1 cellular context compared by ENCODE assay signal in genomic region chr18:3297025-3297984, GRCh38.
TF ChIP-seq lines count a peak whose summit lies in the region.

No MANE protein-coding gene starts in this region.

TF ChIP-seq in K562, 482 proteins besides CTCF, POLR2A, EP300 and RAD21 (continued from another document and continues in another):
- TF ChIP-seq MGA (IDR thresholded peaks at IDR 0.05): no peak
- TF ChIP-seq, protein P1, sequence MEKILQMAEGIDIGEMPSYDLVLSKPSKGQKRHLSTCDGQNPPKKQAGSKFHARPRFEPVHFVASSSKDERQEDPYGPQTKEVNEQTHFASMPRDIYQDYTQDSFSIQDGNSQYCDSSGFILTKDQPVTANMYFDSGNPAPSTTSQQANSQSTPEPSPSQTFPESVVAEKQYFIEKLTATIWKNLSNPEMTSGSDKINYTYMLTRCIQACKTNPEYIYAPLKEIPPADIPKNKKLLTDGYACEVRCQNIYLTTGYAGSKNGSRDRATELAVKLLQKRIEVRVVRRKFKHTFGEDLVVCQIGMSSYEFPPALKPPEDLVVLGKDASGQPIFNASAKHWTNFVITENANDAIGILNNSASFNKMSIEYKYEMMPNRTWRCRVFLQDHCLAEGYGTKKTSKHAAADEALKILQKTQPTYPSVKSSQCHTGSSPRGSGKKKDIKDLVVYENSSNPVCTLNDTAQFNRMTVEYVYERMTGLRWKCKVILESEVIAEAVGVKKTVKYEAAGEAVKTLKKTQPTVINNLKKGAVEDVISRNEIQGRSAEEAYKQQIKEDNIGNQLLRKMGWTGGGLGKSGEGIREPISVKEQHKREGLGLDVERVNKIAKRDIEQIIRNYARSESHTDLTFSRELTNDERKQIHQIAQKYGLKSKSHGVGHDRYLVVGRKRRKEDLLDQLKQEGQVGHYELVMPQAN (IDR thresholded peaks at IDR 0.05; ENCODE audit: borderline replicate concordance): peak; percentile 47; the same call in 1 of the 2 replicates
- TF ChIP-seq ZKSCAN1 (IDR thresholded peaks at IDR 0.05; ENCODE audit: low read depth, low read length): peak; percentile 50; the same call in 1 of the 2 replicates
- TF ChIP-seq ZNF764 (CRISPR knock-in tag; IDR thresholded peaks at IDR 0.05; ENCODE audit: low read depth): 0 out of 2 replicates have a peak, but pooled peaks have one; percentile 3
- peak in 1 of 2 experiments; percentile 76; a peak in 1 of 4 replicates for TF ChIP-seq BCLAF1 (IDR thresholded peaks at IDR 0.05; ENCODE audit: borderline replicate concordance in 1 of 2, control insufficient read depth in 1 of 2, low read depth in 2 of 2, low read length in 1 of 2)
- peak; percentile 54; the same call in 1 of the 2 replicates for TF ChIP-seq ZNF431 (CRISPR knock-in tag; IDR thresholded peaks at IDR 0.05)
- no peak for TF ChIP-seq U2AF1 (optimal IDR thresholded peaks at IDR 0.05; ENCODE audit: low read depth, low read length)
- TF ChIP-seq NR2C1 (IDR thresholded peaks at IDR 0.05): no peak; the same call in 1 of the 2 replicates
- peak; percentile 52; the same call in 1 of the 2 replicates for TF ChIP-seq NR2C1 (tag; IDR thresholded peaks at IDR 0.05)
- no peak for TF ChIP-seq ZKSCAN3 (CRISPR knock-in tag; IDR thresholded peaks at IDR 0.05)
- no peak for TF ChIP-seq ZNF696 (CRISPR knock-in tag; conservative IDR thresholded peaks at IDR 0.05)
- TF ChIP-seq SAFB2 (IDR thresholded peaks at IDR 0.05; ENCODE audit: borderline replicate concordance, low read depth, low read length, severe bottlenecking): no peak
- TF ChIP-seq MEIS2 (IDR thresholded peaks at IDR 0.05; ENCODE audit: partially characterized antibody): no peak
- no peak for TF ChIP-seq ZNF785 (CRISPR knock-in tag; IDR thresholded peaks at IDR 0.05)
- TF ChIP-seq, protein P2, sequence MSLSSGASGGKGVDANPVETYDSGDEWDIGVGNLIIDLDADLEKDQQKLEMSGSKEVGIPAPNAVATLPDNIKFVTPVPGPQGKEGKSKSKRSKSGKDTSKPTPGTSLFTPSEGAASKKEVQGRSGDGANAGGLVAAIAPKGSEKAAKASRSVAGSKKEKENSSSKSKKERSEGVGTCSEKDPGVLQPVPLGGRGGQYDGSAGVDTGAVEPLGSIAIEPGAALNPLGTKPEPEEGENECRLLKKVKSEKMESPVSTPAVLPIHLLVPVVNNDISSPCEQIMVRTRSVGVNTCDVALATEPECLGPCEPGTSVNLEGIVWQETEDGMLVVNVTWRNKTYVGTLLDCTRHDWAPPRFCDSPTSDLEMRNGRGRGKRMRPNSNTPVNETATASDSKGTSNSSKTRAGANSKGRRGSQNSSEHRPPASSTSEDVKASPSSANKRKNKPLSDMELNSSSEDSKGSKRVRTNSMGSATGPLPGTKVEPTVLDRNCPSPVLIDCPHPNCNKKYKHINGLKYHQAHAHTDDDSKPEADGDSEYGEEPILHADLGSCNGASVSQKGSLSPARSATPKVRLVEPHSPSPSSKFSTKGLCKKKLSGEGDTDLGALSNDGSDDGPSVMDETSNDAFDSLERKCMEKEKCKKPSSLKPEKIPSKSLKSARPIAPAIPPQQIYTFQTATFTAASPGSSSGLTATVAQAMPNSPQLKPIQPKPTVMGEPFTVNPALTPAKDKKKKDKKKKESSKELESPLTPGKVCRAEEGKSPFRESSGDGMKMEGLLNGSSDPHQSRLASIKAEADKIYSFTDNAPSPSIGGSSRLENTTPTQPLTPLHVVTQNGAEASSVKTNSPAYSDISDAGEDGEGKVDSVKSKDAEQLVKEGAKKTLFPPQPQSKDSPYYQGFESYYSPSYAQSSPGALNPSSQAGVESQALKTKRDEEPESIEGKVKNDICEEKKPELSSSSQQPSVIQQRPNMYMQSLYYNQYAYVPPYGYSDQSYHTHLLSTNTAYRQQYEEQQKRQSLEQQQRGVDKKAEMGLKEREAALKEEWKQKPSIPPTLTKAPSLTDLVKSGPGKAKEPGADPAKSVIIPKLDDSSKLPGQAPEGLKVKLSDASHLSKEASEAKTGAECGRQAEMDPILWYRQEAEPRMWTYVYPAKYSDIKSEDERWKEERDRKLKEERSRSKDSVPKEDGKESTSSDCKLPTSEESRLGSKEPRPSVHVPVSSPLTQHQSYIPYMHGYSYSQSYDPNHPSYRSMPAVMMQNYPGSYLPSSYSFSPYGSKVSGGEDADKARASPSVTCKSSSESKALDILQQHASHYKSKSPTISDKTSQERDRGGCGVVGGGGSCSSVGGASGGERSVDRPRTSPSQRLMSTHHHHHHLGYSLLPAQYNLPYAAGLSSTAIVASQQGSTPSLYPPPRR (CRISPR knock-in tag; IDR thresholded peaks at IDR 0.05; ENCODE audit: borderline replicate concordance): no peak
- 0 out of 2 replicates have a peak, but pooled peaks have one; percentile 46 for TF ChIP-seq ZNF766 (CRISPR knock-in tag; conservative IDR thresholded peaks at IDR 0.05)
- TF ChIP-seq GMEB1 (CRISPR knock-in tag; IDR thresholded peaks at IDR 0.05): no peak
- no peak for TF ChIP-seq NCOA2 (IDR thresholded peaks at IDR 0.05; ENCODE audit: partially characterized antibody in 2 of 2)
- TF ChIP-seq, protein P3, sequence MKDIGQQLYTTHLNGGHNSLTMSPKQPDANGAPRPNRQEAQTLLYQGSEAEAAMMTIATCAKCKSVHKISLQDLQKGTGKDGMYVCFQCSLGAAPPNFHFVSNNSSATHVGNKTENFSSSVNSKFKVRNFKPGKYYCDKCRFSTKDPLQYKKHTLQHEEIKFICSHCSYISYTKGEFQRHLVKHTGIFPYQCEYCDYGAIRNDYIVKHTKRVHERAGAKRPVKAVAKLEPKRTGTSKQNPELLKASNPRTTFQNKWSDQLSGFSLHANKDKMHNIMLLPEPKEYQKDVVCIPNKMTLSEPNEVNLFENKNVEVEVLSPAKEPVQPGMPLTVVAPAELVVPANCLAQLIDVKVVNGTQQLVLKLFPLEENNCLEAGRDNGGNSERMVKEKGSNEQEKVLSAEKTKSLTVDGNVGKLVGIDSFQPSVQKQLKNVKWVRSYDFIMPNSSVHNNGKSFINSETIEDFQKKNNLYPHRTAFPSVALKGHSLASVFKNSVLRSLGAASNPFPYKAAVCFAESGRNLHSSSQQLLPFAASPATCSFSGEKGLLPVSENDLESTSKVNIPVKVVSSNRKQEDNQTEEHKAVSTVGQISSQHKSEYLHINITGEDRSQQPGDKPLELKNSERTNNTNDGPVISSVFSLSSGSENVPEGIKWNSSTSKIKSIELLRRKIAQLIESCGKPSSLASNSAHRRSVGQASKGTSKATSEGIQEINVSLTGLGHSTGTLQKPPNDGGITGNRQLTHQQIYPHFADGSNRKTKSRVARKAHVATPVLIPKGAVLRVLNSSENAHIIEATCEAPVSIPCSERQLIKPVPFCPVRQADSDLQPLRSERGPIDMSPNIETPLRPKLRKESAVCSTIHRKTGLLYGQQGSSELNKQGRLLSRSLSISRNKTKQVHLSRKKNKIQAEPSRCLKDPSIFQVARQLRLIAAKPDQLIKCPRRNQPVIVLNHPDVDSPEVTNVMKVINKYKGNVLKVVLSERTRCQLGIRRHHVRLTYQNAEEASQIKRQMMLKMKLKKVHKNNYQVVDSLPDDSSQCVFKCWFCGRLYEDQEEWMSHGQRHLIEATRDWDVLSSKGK (CRISPR knock-in tag; IDR thresholded peaks at IDR 0.05): no peak
- TF ChIP-seq ZNF121 (CRISPR knock-in tag; conservative IDR thresholded peaks at IDR 0.05): no peak
- peak; percentile 77 for TF ChIP-seq RBBP5 (IDR thresholded peaks at IDR 0.05; ENCODE audit: borderline replicate concordance, insufficient read depth, low read length, poor library complexity, severe bottlenecking)
- TF ChIP-seq, protein P4, sequence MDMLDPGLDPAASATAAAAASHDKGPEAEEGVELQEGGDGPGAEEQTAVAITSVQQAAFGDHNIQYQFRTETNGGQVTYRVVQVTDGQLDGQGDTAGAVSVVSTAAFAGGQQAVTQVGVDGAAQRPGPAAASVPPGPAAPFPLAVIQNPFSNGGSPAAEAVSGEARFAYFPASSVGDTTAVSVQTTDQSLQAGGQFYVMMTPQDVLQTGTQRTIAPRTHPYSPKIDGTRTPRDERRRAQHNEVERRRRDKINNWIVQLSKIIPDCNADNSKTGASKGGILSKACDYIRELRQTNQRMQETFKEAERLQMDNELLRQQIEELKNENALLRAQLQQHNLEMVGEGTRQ (CRISPR knock-in tag; IDR thresholded peaks at IDR 0.05): no peak
